In genomic region chrX:136778914-136779313, GRCh38 we compare ENCODE assay signal across 7 cellular contexts. TPM values are rescaled to one million over a fixed set of nuclear protein-coding genes. Genes with fewer than 3 reads are reported as not detected.
DNase-seq lines count a peak whose midpoint lies in the region; ATAC-seq and TF ChIP-seq lines count a peak whose summit lies in the region.

No MANE protein-coding gene starts in this region.

- no peak overlapping the region for H3K9ac ChIP-seq in skeletal muscle satellite cell (ENCODE audit: low read depth, low read length)

- peaks cover 20% of the 10 kb centered on the region for H3K36me3 Mint-ChIP-seq in activated naive CD8-positive, alpha-beta T cell treated with anti-CD3 and anti-CD28 coated beads, Interleukin-2, amount 10 ng/mL, durations not matched to agents 7 days and 5 days

- peak overlapping the region; percentile 94 for H3K27ac Mint-ChIP-seq in activated naive CD8-positive, alpha-beta T cell treated with anti-CD3 and anti-CD28 coated beads, Interleukin-2, amount 10 ng/mL, durations not matched to agents 7 days and 5 days

- H3K36me3 ChIP-seq in GM06990 (ENCODE audit: control insufficient read depth, insufficient read depth, low read length) (no peaks in the 10 kb centered on the region), skeletal muscle satellite cell (ENCODE audit: insufficient read depth, low read length) (no peaks in the 10 kb centered on the region), gastroesophageal sphincter (no peaks in the 10 kb centered on the region)

- no peak for TF ChIP-seq CTCF in GM06990 (IDR thresholded peaks at IDR 0.05; ENCODE audit: insufficient read depth, low read length, poor library complexity, severe bottlenecking)
- TF ChIP-seq CTCF in gastroesophageal sphincter (IDR thresholded peaks at IDR 0.05), result no peak

- peaks cover 13% of the 10 kb centered on the region for H3K4me1 ChIP-seq in skeletal muscle satellite cell (ENCODE audit: control insufficient read depth, insufficient read depth, low read length)
- no peaks in the 10 kb centered on the region for H3K4me1 ChIP-seq in gastroesophageal sphincter

- TF ChIP-seq POLR2A in gastroesophageal sphincter (IDR thresholded peaks at IDR 0.05), result no peak

- H3K4me3 Mint-ChIP-seq in activated naive CD8-positive, alpha-beta T cell treated with anti-CD3 and anti-CD28 coated beads, Interleukin-2, amount 10 ng/mL, durations not matched to agents 7 days and 5 days, result peak overlapping the region; percentile 78

- DNase-seq in GM06990 (ENCODE audit: extremely low read depth, insufficient read length) (no peak), D341Med (ENCODE audit: low spot score) (no peak)
- no peak for DNase-seq in activated naive CD8-positive, alpha-beta T cell treated with anti-CD3 and anti-CD28 coated beads, Interleukin-2, amount 10 ng/mL, durations not matched to agents 7 days and 5 days

- ATAC-seq in HG03342 (IDR thresholded peaks at IDR 0.05; ENCODE audit: unreplicated experiment) (peak; percentile 27), gastroesophageal sphincter (no peak), HG02623 (IDR thresholded peaks at IDR 0.05; ENCODE audit: unreplicated experiment) (no peak)
- ATAC-seq in activated naive CD8-positive, alpha-beta T cell treated with anti-CD3 and anti-CD28 coated beads, Interleukin-2, amount 10 ng/mL, durations not matched to agents 7 days and 5 days (ENCODE audit: low read depth), result no peak

- no peaks in the 10 kb centered on the region for H3K9me3 Mint-ChIP-seq in activated naive CD8-positive, alpha-beta T cell treated with anti-CD3 and anti-CD28 coated beads, Interleukin-2, amount 10 ng/mL, durations not matched to agents 7 days and 5 days

- H3K27ac ChIP-seq in gastroesophageal sphincter, result no peak overlapping the region

- H3K4me3 ChIP-seq in GM06990 (replicated peaks; ENCODE audit: low read depth, low read length) (peak overlapping the region; percentile 1), skeletal muscle satellite cell (ENCODE audit: low read length) (no peak overlapping the region), gastroesophageal sphincter (no peak overlapping the region)

- POLR2A ChIA-PET in activated naive CD8-positive, alpha-beta T cell treated with anti-CD3 and anti-CD28 coated beads, Interleukin-2, amount 10 ng/mL, durations not matched to agents 7 days and 5 days (lab: Charles Lee), result interaction anchor here (0.7 to 4.0 kb wide), 6 partner anchors 11 to 102 kb away, joined by 3 to 26 read pairs (median 4); partner anchors contain the start of gene RBMX

- H3K4me2 ChIP-seq in skeletal muscle satellite cell (ENCODE audit: low read length), result peak overlapping the region; percentile 82

- no peaks in the 10 kb centered on the region for H3K9me3 ChIP-seq in skeletal muscle satellite cell (replicated peaks; ENCODE audit: low read length)
- no peaks in the 10 kb centered on the region for H3K9me3 ChIP-seq in gastroesophageal sphincter

- H3K27me3 Mint-ChIP-seq in activated naive CD8-positive, alpha-beta T cell treated with anti-CD3 and anti-CD28 coated beads, Interleukin-2, amount 10 ng/mL, durations not matched to agents 7 days and 5 days, result no peaks in the 10 kb centered on the region

- H3K4me1 Mint-ChIP-seq in activated naive CD8-positive, alpha-beta T cell treated with anti-CD3 and anti-CD28 coated beads, Interleukin-2, amount 10 ng/mL, durations not matched to agents 7 days and 5 days, result peaks cover 50% of the 10 kb centered on the region

- H3K27me3 ChIP-seq in GM06990 (replicated peaks; ENCODE audit: control insufficient read depth, insufficient read depth, low read length) (no peaks in the 10 kb centered on the region), skeletal muscle satellite cell (ENCODE audit: control insufficient read depth, insufficient read depth, low read length) (no peaks in the 10 kb centered on the region), gastroesophageal sphincter (no peaks in the 10 kb centered on the region)

- TF ChIP-seq EP300 in gastroesophageal sphincter (IDR thresholded peaks at IDR 0.05), result no peak

RNA-seq across cellular contexts. Expression of gene ARHGEF6, which starts 1.8 kb away (rescaled TPM):
- 10 to 100 TPM; 85.0 to 87.1 TPM for total RNA-seq in activated naive CD8-positive, alpha-beta T cell treated with anti-CD3 and anti-CD28 coated beads, Interleukin-2, amount 10 ng/mL, durations not matched to agents 7 days and 5 days
- total RNA-seq in skeletal muscle satellite cell (2012; rRNA removed), result 10.9 and 11.7 TPM in 2 replicates
- 10 to 100 TPM; 14.2 to 18.5 (median 16.3) TPM for total RNA-seq in gastroesophageal sphincter

Comparison
In these comparisons a context has a peak if more than half of its experiments do, and no peak if none do; other contexts are left out.
1. RNA of gene ARHGEF6, which starts 1.8 kb away (total RNA-seq): 85.0 to 87.1 TPM in activated naive CD8-positive, alpha-beta T cell treated with anti-CD3 and anti-CD28 coated beads, Interleukin-2, amount 10 ng/mL, durations not matched to agents 7 days and 5 days; 14.2 to 18.5 TPM in gastroesophageal sphincter; every median in the first group is over 4 times any median in the second.